18 cellular contexts compared by ENCODE assay signal in genomic region chr6:169029861-169030260, GRCh38.
DNase-seq lines count a peak whose midpoint lies in the region; ATAC-seq, FAIRE-seq and TF ChIP-seq lines count a peak whose summit lies in the region.
"Had no signal": no experiment of that assay in that cellular context is flagged by ENCODE, and none has a peak within 500 bp of the region (broad histone marks: within the 10 kb centered on the region; RNA-seq: fewer than 3 reads in every experiment).

No MANE protein-coding gene starts in this region.

- H3K27ac ChIP-seq in aorta (ENCODE audit: low read depth in 1 of 2, low read length in 2 of 2): peak overlapping the region in 1 of 2 donors; percentile 29
- H3K27ac ChIP-seq in lower lobe of right lung: no peak overlapping the region
- H3K27ac ChIP-seq: C4-2B had no signal

- no peak for TF ChIP-seq CTCF in fibroblast of the aortic adventitia (IDR thresholded peaks at IDR 0.05; ENCODE audit: insufficient read depth, low read length)
- no peak for TF ChIP-seq CTCF in osteocyte (IDR thresholded peaks at IDR 0.05)
- TF ChIP-seq CTCF in lower lobe of right lung (IDR thresholded peaks at IDR 0.05): no peak

- no peak overlapping the region for H3K4me3 Mint-ChIP-seq in osteocyte (ENCODE audit: unreplicated experiment)
- H3K4me3 Mint-ChIP-seq: B cell; CD4-positive, alpha-beta memory T cell; IgD-negative memory B cell had no signal

- H3K27ac Mint-ChIP-seq in osteocyte (ENCODE audit: unreplicated experiment): no peak overlapping the region
- H3K27ac Mint-ChIP-seq: B cell; CD4-positive, alpha-beta memory T cell; IgD-negative memory B cell had no signal

- WGBS in aorta, 2 donors: 4 to 9% methylated on average over 4 of the region's 4 CpGs

- no peak overlapping the region for H3K4me3 ChIP-seq in fibroblast of the aortic adventitia (ENCODE audit: low read depth, low read length)
- H3K4me3 ChIP-seq in aorta (ENCODE audit: low read length in 2 of 2): no peak overlapping the region
- no peak overlapping the region for H3K4me3 ChIP-seq in lower lobe of right lung
- H3K4me3 ChIP-seq: HAP-1 had no signal

- no peaks in the 10 kb centered on the region for H3K9me3 ChIP-seq in aorta (ENCODE audit: control insufficient read depth, low read length)
- no peaks in the 10 kb centered on the region for H3K9me3 ChIP-seq in lower lobe of right lung
- H3K9me3 ChIP-seq: HAP-1 had no signal

- no peak for FAIRE-seq in HTR-8/SVneo (lab: Jason Lieb, UNC)
- FAIRE-seq: A204.1, D721Med, H1 had no signal

- ATAC-seq in SK-N-SH treated with all-trans-retinoic acid at 6 μM for 48 hours: peak; percentile 44; the same call in 1 of the 3 replicates
- ATAC-seq in aorta (ENCODE audit: low FRiP score): peak; percentile 22
- ATAC-seq in lower lobe of right lung: no peak
- ATAC-seq in HG02981 (IDR thresholded peaks at IDR 0.05; ENCODE audit: unreplicated experiment): no peak

- DNase-seq in fibroblast of the aortic adventitia (ENCODE audit: low read depth): peak; percentile 16
- DNase-seq in osteocyte (ENCODE audit: extremely low spot score, unreplicated experiment): peak; percentile 64
- no peak for DNase-seq in aorta
- no peak for DNase-seq in lower lobe of right lung
- DNase-seq in HTR-8/SVneo (ENCODE audit: insufficient read length, low spot score): no peak
- DNase-seq: CD4-positive, alpha-beta memory T cell; DMS153; DND-41; GDM1 had no signal

- no peaks in the 10 kb centered on the region for H3K27me3 Mint-ChIP-seq in osteocyte (ENCODE audit: unreplicated experiment)
- H3K27me3 Mint-ChIP-seq: B cell, IgD-negative memory B cell had no signal

- no peaks in the 10 kb centered on the region for H3K9me3 Mint-ChIP-seq in osteocyte (ENCODE audit: unreplicated experiment)

- H3K36me3 ChIP-seq in aorta (ENCODE audit: control insufficient read depth in 1 of 2, insufficient read depth in 2 of 2, low read length in 1 of 2) (no peaks in the 10 kb centered on the region), lower lobe of right lung (no peaks in the 10 kb centered on the region)
- H3K36me3 ChIP-seq: HAP-1 had no signal

- H3K27me3 ChIP-seq in aorta (ENCODE audit: control insufficient read depth in 1 of 2, insufficient read depth in 2 of 2, low read length in 1 of 2): no peaks in the 10 kb centered on the region
- H3K27me3 ChIP-seq in lower lobe of right lung (ENCODE audit: low read depth): no peaks in the 10 kb centered on the region

- intact Hi-C loops in aorta (cut with DNase I): no loop called here
- intact Hi-C loops in lower lobe of right lung (cut with DNase I): no loop called here

- H3K4me1 Mint-ChIP-seq in osteocyte (ENCODE audit: unreplicated experiment): peaks cover 27% of the 10 kb centered on the region
- H3K4me1 Mint-ChIP-seq: B cell; CD4-positive, alpha-beta memory T cell; IgD-negative memory B cell had no signal

- no peaks in the 10 kb centered on the region for H3K36me3 Mint-ChIP-seq in osteocyte (ENCODE audit: unreplicated experiment)
- H3K36me3 Mint-ChIP-seq: CD4-positive, alpha-beta memory T cell; IgD-negative memory B cell had no signal

- H3K4me1 ChIP-seq in aorta (ENCODE audit: control insufficient read depth in 1 of 2, insufficient read depth in 2 of 2, low read length in 2 of 2) (peaks cover 0 to 3% of the 10 kb centered on the region in 2 donors), lower lobe of right lung (no peaks in the 10 kb centered on the region)
- H3K4me1 ChIP-seq: HAP-1 had no signal

TF ChIP-seq in SK-N-SH treated with all-trans-retinoic acid at 6 μM for 48 hours, 23 proteins besides CTCF, POLR2A, EP300 and RAD21:
- TF ChIP-seq TCF4 (CRISPR knock-in tag; IDR thresholded peaks at IDR 0.05; ENCODE audit: borderline replicate concordance): no peak
- no peak for TF ChIP-seq ZNF70 (CRISPR knock-in tag; IDR thresholded peaks at IDR 0.05)
- TF ChIP-seq ZNF8 (CRISPR knock-in tag; IDR thresholded peaks at IDR 0.05): no peak

Comparison
In these comparisons a context has a peak if more than half of its experiments do, and no peak if none do; other contexts are left out.
1. ATAC-seq: peak in SK-N-SH treated with all-trans-retinoic acid at 6 μM for 48 hours (single experiment) and aorta (single experiment); none in lower lobe of right lung (0 of 2) and HG02981 (single experiment).
2. DNase-seq: peak in fibroblast of the aortic adventitia (single experiment) and osteocyte (single experiment); none in aorta (0 of 2), lower lobe of right lung (single experiment) and HTR-8/SVneo (single experiment).